14 cellular contexts compared by ENCODE assay signal in the genomic region with DNA sequence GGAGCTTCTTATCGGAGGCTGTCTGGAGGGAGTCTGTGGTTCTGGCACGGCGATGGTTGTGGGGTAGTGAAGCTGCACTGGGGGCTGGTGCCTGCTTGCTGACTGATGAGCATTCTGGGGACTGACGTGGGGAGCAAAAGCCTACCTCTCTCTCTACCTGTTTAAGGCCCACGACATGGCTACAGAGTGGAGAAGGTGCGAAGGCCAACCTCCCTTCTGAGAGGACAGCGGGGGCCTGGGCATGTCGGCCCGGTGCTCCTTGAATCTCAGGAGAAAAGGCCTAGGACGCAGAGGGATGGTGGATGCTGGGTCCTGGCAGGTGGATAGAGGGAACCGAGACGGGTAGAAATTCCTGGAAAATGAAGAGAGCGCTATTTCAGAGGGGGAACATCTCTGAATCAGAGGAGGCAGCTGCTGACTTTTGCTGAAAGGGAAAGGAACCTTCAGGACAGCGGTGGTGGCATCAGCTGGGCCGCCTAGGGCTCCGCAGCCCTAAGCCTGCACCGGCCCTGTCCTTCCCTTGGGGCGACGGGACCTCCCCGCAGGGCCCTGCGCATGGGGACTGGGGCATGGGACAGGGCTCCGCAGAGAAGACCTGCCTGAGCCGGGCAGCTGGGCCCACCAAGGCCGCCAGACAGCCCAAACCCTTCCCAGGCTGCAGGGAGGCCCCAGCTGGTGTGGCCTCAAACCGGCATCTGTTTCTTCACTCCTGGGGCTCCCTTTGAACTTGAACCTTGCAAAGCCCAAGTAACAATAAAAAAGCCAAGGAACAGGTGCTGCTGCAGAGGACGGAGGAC. TPM values are rescaled to one million over a fixed set of nuclear protein-coding genes. Genes with fewer than 3 reads are reported as not detected.
A peak's percentile ranks its signal among the peaks of the same experiment; 100 is the strongest.
DNase-seq lines count a peak whose midpoint lies in the region; ATAC-seq, FAIRE-seq and TF ChIP-seq lines count a peak whose summit lies in the region.
"Had no signal": no experiment of that assay in that cellular context is flagged by ENCODE, and none has a peak within 500 bp of the region (broad histone marks: within the 10 kb centered on the region; RNA-seq: fewer than 3 reads in every experiment).

No MANE protein-coding gene starts in this region.

- H3K4me1 ChIP-seq in GM23338 (ENCODE audit: insufficient read depth) (peaks cover 35% of the 10 kb centered on the region), astrocyte (ENCODE audit: insufficient read depth, low read length) (peaks cover 56% of the 10 kb centered on the region), colonic mucosa (no peaks in the 10 kb centered on the region)

- ATAC-seq in GM23338 (peak; percentile 30), GM19463 (IDR thresholded peaks at IDR 0.05; ENCODE audit: unreplicated experiment) (no peak)
- no peak for ATAC-seq in stimulated activated naive B cell treated with anti-CD40 and anti-IgM and Interleukin-4, amounts not matched to agents 10 μg/mL and 1 μg/mL and 100 μg/mL, for 72 hours (replicated peaks)

- DNase-seq in GM23338 (ENCODE audit: low spot score) (peak; percentile 35), astrocyte (ENCODE audit: low read depth) (no peak), mesothelial cell of epicardium (ENCODE audit: low spot score in 2 of 2, unreplicated experiment in 2 of 2) (no peak), T1000 (lab: John Stamatoyannopoulos, UW) (no peak), colonic mucosa (no peak), islet precursor cell (no peak)
- no peak for DNase-seq in stimulated activated naive B cell treated with anti-CD40 and anti-IgM and Interleukin-4, amounts not matched to agents 10 μg/mL and 1 μg/mL and 100 μg/mL, for 72 hours
- DNase-seq: DMS79; effector CD4-positive, alpha-beta T cell; naive B cell; spleen had no signal

- H3K4me3 Mint-ChIP-seq in GM23338 (peak overlapping the region; percentile 4; the same call in 1 of the 3 replicates), astrocyte (ENCODE audit: unreplicated experiment) (no peak overlapping the region), mesothelial cell of epicardium (no peak overlapping the region)
- no peak overlapping the region for H3K4me3 Mint-ChIP-seq in stimulated activated naive B cell treated with anti-CD40 and anti-IgM and Interleukin-4, amounts not matched to agents 10 μg/mL and 1 μg/mL and 100 μg/mL, for 72 hours
- H3K4me3 Mint-ChIP-seq: activated CD4-positive, alpha-beta T cell treated with anti-CD3 and anti-CD28 coated beads, Interleukin-2, amount 10 ng/mL, durations not matched to agents 24 days and 14 days; naive B cell had no signal

- no peaks in the 10 kb centered on the region for H3K9me3 Mint-ChIP-seq in GM23338
- H3K9me3 Mint-ChIP-seq in astrocyte (ENCODE audit: unreplicated experiment): no peaks in the 10 kb centered on the region
- H3K9me3 Mint-ChIP-seq in mesothelial cell of epicardium: no peaks in the 10 kb centered on the region
- no peaks in the 10 kb centered on the region for H3K9me3 Mint-ChIP-seq in stimulated activated naive B cell treated with anti-CD40 and anti-IgM and Interleukin-4, amounts not matched to agents 10 μg/mL and 1 μg/mL and 100 μg/mL, for 72 hours
- H3K9me3 Mint-ChIP-seq: activated CD4-positive, alpha-beta T cell treated with anti-CD3 and anti-CD28 coated beads, Interleukin-2, amount 10 ng/mL, durations not matched to agents 24 days and 14 days; naive B cell had no signal

- H3F3A ChIP-seq in GM23338 (replicated peaks; ENCODE audit: low read depth): no peaks in the 10 kb centered on the region

- H3K4me1 Mint-ChIP-seq in GM23338 (peaks cover 53% of the 10 kb centered on the region), astrocyte (ENCODE audit: low read depth, unreplicated experiment) (peaks cover 55% of the 10 kb centered on the region), mesothelial cell of epicardium (peaks cover 79% of the 10 kb centered on the region)
- peaks cover 16 to 17% of the 10 kb centered on the region in 2 donors for H3K4me1 Mint-ChIP-seq in stimulated activated naive B cell treated with anti-CD40 and anti-IgM and Interleukin-4, amounts not matched to agents 10 μg/mL and 1 μg/mL and 100 μg/mL, for 72 hours

- no peaks in the 10 kb centered on the region for H3K9me2 ChIP-seq in GM23338 (ENCODE audit: insufficient read depth)

- H3K36me3 ChIP-seq in GM23338 (ENCODE audit: insufficient read depth) (no peaks in the 10 kb centered on the region), astrocyte (ENCODE audit: insufficient read depth, low read length) (no peaks in the 10 kb centered on the region), colonic mucosa (no peaks in the 10 kb centered on the region)
- H3K36me3 ChIP-seq: spleen had no signal

- peak overlapping the region; percentile 61; the same call in 1 of the 2 replicates for H3K27ac Mint-ChIP-seq in GM23338
- H3K27ac Mint-ChIP-seq in astrocyte (ENCODE audit: unreplicated experiment): peak overlapping the region; percentile 99
- peak overlapping the region; percentile 96 for H3K27ac Mint-ChIP-seq in mesothelial cell of epicardium
- peak overlapping the region; percentile 71 for H3K27ac Mint-ChIP-seq in stimulated activated naive B cell treated with anti-CD40 and anti-IgM and Interleukin-4, amounts not matched to agents 10 μg/mL and 1 μg/mL and 100 μg/mL, for 72 hours
- H3K27ac Mint-ChIP-seq: activated CD4-positive, alpha-beta T cell treated with anti-CD3 and anti-CD28 coated beads, Interleukin-2, amount 10 ng/mL, durations not matched to agents 24 days and 14 days had no signal

- H2AFZ ChIP-seq in GM23338 (no peak overlapping the region), astrocyte (ENCODE audit: low read depth, low read length) (peak overlapping the region; percentile 26)

- H3K4me3 ChIP-seq in GM23338: no peak overlapping the region
- no peak overlapping the region for H3K4me3 ChIP-seq in astrocyte (ENCODE audit: insufficient read depth, low read depth, low read length)
- H3K4me3 ChIP-seq in colonic mucosa: no peak overlapping the region
- H3K4me3 ChIP-seq: spleen had no signal

- H3K4me2 ChIP-seq in GM23338 (no peak overlapping the region), astrocyte (ENCODE audit: low read length) (peak overlapping the region; percentile 74)

- no peaks in the 10 kb centered on the region for H3K36me3 Mint-ChIP-seq in GM23338 (ENCODE audit: low read depth)
- H3K36me3 Mint-ChIP-seq in astrocyte (ENCODE audit: low read depth, unreplicated experiment): no peaks in the 10 kb centered on the region
- H3K36me3 Mint-ChIP-seq in mesothelial cell of epicardium: no peaks in the 10 kb centered on the region
- no peaks in the 10 kb centered on the region for H3K36me3 Mint-ChIP-seq in stimulated activated naive B cell treated with anti-CD40 and anti-IgM and Interleukin-4, amounts not matched to agents 10 μg/mL and 1 μg/mL and 100 μg/mL, for 72 hours
- H3K36me3 Mint-ChIP-seq: naive B cell had no signal

- no peaks in the 10 kb centered on the region for H4K20me1 ChIP-seq in GM23338 (replicated peaks; ENCODE audit: insufficient read depth)
- no peaks in the 10 kb centered on the region for H4K20me1 ChIP-seq in astrocyte (ENCODE audit: insufficient read depth, low read length)

- no peak for TF ChIP-seq CTCF in GM23338 (conservative IDR thresholded peaks at IDR 0.05; ENCODE audit: low read depth in 2 of 2)
- no peak for TF ChIP-seq CTCF in astrocyte (IDR thresholded peaks at IDR 0.05; ENCODE audit: insufficient read depth, low read depth, low read length)
- TF ChIP-seq CTCF in mesothelial cell of epicardium (IDR thresholded peaks at IDR 0.05; ENCODE audit: unreplicated experiment): no peak
- no peak for TF ChIP-seq CTCF in colonic mucosa (IDR thresholded peaks at IDR 0.05)

- H3K9me3 ChIP-seq in astrocyte (ENCODE audit: insufficient read depth, low read depth, low read length): no peaks in the 10 kb centered on the region
- no peaks in the 10 kb centered on the region for H3K9me3 ChIP-seq in colonic mucosa
- H3K9me3 ChIP-seq: spleen had no signal

- H3K9ac ChIP-seq in astrocyte (ENCODE audit: low read length) (peak overlapping the region; percentile 86), colonic mucosa (ENCODE audit: low read depth in 2 of 2, low read length in 2 of 2) (no peak overlapping the region)

- H3K79me2 ChIP-seq in GM23338 (replicated peaks; ENCODE audit: insufficient read depth) (peaks cover 2% of the 10 kb centered on the region; the same call in 1 of the 2 replicates), astrocyte (ENCODE audit: insufficient read depth, low read length) (peaks cover 4% of the 10 kb centered on the region)

- intact Hi-C loops in colonic mucosa (cut with DNase I): no loop called here

- FAIRE-seq in astrocyte (lab: Jason Lieb, UNC): no peak

- H3K27ac ChIP-seq in GM23338 (ENCODE audit: low read depth) (no peak overlapping the region), astrocyte (ENCODE audit: low read depth, low read length) (peak overlapping the region; percentile 100), colonic mucosa (no peak overlapping the region)

- H3K27me3 ChIP-seq in GM23338 (ENCODE audit: insufficient read depth) (no peaks in the 10 kb centered on the region), astrocyte (ENCODE audit: insufficient read depth, low read length) (no peaks in the 10 kb centered on the region), colonic mucosa (no peaks in the 10 kb centered on the region)
- H3K27me3 ChIP-seq: spleen had no signal

- H3K27me3 Mint-ChIP-seq in GM23338 (ENCODE audit: insufficient read depth, low read depth, poor library complexity): peaks cover 12% of the 10 kb centered on the region
- H3K27me3 Mint-ChIP-seq in astrocyte (ENCODE audit: low read depth, unreplicated experiment): no peaks in the 10 kb centered on the region
- H3K27me3 Mint-ChIP-seq in mesothelial cell of epicardium (ENCODE audit: low read depth): no peaks in the 10 kb centered on the region
- peaks cover 18 to 23% of the 10 kb centered on the region in 2 donors for H3K27me3 Mint-ChIP-seq in stimulated activated naive B cell treated with anti-CD40 and anti-IgM and Interleukin-4, amounts not matched to agents 10 μg/mL and 1 μg/mL and 100 μg/mL, for 72 hours

RNA-seq across cellular contexts. Expression of a gene that starts 35.0 kb away (rescaled TPM):
- 0.97 and 1.7 TPM in 2 replicates for total RNA-seq in GM23338 (2014; rRNA removed; shearing (Covaris generic))
- polyA plus RNA-seq in GM23338 (2016; fragmentation: Nextera tagmentation; extraction: Ambion mirVana): 2.0 and 2.2 TPM in 2 replicates
- 1.2 and 1.5 TPM in 2 replicates for total RNA-seq in astrocyte
- 7.5 to 7.9 TPM (median 7.7 TPM) in 3 replicates for total RNA-seq in mesothelial cell of epicardium
- total RNA-seq in colonic mucosa: 1 to 10 TPM in 1 of 2 donors, under 1 TPM in 1; 0.62 to 2.6 TPM
- total RNA-seq: activated CD4-positive, alpha-beta T cell treated with anti-CD3 and anti-CD28 coated beads, Interleukin-2, amount 10 ng/mL, durations not matched to agents 24 days and 14 days; T-helper 2 cell treated with Interferon-gamma antibody and Interleukin-4, amounts not matched to agents 100 ng/mL and 5 ng/mL, for 36 hours had no signal
